1 cellular context compared by ENCODE assay signal in genomic region chr9:136400038-136400834, GRCh38.
TF ChIP-seq lines count a peak whose summit lies in the region.

A gene with protein sequence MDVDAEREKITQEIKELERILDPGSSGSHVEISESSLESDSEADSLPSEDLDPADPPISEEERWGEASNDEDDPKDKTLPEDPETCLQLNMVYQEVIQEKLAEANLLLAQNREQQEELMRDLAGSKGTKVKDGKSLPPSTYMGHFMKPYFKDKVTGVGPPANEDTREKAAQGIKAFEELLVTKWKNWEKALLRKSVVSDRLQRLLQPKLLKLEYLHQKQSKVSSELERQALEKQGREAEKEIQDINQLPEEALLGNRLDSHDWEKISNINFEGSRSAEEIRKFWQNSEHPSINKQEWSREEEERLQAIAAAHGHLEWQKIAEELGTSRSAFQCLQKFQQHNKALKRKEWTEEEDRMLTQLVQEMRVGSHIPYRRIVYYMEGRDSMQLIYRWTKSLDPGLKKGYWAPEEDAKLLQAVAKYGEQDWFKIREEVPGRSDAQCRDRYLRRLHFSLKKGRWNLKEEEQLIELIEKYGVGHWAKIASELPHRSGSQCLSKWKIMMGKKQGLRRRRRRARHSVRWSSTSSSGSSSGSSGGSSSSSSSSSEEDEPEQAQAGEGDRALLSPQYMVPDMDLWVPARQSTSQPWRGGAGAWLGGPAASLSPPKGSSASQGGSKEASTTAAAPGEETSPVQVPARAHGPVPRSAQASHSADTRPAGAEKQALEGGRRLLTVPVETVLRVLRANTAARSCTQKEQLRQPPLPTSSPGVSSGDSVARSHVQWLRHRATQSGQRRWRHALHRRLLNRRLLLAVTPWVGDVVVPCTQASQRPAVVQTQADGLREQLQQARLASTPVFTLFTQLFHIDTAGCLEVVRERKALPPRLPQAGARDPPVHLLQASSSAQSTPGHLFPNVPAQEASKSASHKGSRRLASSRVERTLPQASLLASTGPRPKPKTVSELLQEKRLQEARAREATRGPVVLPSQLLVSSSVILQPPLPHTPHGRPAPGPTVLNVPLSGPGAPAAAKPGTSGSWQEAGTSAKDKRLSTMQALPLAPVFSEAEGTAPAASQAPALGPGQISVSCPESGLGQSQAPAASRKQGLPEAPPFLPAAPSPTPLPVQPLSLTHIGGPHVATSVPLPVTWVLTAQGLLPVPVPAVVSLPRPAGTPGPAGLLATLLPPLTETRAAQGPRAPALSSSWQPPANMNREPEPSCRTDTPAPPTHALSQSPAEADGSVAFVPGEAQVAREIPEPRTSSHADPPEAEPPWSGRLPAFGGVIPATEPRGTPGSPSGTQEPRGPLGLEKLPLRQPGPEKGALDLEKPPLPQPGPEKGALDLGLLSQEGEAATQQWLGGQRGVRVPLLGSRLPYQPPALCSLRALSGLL (N-terminal part only) (minus strand): TSS chr9:136400170. CDS start chr9:136398428, 1,742 bp downstream.

TF ChIP-seq in K562, 482 proteins besides CTCF, POLR2A, EP300 and RAD21 (continued from another document and continues in another):
- TF ChIP-seq GMEB1 (CRISPR knock-in tag; IDR thresholded peaks at IDR 0.05), result peak; percentile 68
- TF ChIP-seq ZNF586 (CRISPR knock-in tag; conservative IDR thresholded peaks at IDR 0.05), result no peak
- TF ChIP-seq, protein P1, sequence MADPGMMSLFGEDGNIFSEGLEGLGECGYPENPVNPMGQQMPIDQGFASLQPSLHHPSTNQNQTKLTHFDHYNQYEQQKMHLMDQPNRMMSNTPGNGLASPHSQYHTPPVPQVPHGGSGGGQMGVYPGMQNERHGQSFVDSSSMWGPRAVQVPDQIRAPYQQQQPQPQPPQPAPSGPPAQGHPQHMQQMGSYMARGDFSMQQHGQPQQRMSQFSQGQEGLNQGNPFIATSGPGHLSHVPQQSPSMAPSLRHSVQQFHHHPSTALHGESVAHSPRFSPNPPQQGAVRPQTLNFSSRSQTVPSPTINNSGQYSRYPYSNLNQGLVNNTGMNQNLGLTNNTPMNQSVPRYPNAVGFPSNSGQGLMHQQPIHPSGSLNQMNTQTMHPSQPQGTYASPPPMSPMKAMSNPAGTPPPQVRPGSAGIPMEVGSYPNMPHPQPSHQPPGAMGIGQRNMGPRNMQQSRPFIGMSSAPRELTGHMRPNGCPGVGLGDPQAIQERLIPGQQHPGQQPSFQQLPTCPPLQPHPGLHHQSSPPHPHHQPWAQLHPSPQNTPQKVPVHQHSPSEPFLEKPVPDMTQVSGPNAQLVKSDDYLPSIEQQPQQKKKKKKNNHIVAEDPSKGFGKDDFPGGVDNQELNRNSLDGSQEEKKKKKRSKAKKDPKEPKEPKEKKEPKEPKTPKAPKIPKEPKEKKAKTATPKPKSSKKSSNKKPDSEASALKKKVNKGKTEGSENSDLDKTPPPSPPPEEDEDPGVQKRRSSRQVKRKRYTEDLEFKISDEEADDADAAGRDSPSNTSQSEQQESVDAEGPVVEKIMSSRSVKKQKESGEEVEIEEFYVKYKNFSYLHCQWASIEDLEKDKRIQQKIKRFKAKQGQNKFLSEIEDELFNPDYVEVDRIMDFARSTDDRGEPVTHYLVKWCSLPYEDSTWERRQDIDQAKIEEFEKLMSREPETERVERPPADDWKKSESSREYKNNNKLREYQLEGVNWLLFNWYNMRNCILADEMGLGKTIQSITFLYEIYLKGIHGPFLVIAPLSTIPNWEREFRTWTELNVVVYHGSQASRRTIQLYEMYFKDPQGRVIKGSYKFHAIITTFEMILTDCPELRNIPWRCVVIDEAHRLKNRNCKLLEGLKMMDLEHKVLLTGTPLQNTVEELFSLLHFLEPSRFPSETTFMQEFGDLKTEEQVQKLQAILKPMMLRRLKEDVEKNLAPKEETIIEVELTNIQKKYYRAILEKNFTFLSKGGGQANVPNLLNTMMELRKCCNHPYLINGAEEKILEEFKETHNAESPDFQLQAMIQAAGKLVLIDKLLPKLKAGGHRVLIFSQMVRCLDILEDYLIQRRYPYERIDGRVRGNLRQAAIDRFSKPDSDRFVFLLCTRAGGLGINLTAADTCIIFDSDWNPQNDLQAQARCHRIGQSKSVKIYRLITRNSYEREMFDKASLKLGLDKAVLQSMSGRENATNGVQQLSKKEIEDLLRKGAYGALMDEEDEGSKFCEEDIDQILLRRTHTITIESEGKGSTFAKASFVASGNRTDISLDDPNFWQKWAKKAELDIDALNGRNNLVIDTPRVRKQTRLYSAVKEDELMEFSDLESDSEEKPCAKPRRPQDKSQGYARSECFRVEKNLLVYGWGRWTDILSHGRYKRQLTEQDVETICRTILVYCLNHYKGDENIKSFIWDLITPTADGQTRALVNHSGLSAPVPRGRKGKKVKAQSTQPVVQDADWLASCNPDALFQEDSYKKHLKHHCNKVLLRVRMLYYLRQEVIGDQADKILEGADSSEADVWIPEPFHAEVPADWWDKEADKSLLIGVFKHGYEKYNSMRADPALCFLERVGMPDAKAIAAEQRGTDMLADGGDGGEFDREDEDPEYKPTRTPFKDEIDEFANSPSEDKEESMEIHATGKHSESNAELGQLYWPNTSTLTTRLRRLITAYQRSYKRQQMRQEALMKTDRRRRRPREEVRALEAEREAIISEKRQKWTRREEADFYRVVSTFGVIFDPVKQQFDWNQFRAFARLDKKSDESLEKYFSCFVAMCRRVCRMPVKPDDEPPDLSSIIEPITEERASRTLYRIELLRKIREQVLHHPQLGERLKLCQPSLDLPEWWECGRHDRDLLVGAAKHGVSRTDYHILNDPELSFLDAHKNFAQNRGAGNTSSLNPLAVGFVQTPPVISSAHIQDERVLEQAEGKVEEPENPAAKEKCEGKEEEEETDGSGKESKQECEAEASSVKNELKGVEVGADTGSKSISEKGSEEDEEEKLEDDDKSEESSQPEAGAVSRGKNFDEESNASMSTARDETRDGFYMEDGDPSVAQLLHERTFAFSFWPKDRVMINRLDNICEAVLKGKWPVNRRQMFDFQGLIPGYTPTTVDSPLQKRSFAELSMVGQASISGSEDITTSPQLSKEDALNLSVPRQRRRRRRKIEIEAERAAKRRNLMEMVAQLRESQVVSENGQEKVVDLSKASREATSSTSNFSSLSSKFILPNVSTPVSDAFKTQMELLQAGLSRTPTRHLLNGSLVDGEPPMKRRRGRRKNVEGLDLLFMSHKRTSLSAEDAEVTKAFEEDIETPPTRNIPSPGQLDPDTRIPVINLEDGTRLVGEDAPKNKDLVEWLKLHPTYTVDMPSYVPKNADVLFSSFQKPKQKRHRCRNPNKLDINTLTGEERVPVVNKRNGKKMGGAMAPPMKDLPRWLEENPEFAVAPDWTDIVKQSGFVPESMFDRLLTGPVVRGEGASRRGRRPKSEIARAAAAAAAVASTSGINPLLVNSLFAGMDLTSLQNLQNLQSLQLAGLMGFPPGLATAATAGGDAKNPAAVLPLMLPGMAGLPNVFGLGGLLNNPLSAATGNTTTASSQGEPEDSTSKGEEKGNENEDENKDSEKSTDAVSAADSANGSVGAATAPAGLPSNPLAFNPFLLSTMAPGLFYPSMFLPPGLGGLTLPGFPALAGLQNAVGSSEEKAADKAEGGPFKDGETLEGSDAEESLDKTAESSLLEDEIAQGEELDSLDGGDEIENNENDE (IDR thresholded peaks at IDR 0.05; ENCODE audit: low read depth, low read length), result no peak
- no peak for TF ChIP-seq FOXK2 (conservative IDR thresholded peaks at IDR 0.05 in 1 of 2, IDR thresholded peaks at IDR 0.05 in 1 of 2; ENCODE audit: low read depth in 2 of 2)
- no peak for TF ChIP-seq FOXK1 (CRISPR knock-in tag; IDR thresholded peaks at IDR 0.05; ENCODE audit: borderline replicate concordance)
- TF ChIP-seq, protein P2, sequence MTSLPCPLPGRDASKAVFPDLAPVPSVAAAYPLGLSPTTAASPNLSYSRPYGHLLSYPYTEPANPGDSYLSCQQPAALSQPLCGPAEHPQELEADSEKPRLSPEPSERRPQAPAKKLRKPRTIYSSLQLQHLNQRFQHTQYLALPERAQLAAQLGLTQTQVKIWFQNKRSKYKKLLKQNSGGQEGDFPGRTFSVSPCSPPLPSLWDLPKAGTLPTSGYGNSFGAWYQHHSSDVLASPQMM (CRISPR knock-in tag; IDR thresholded peaks at IDR 0.05), result no peak
- no peak for TF ChIP-seq PURB (CRISPR knock-in tag; IDR thresholded peaks at IDR 0.05; ENCODE audit: low read depth)
- no peak for TF ChIP-seq SRSF9 (IDR thresholded peaks at IDR 0.05; ENCODE audit: borderline replicate concordance, low read depth, low read length)
- TF ChIP-seq UBTF (IDR thresholded peaks at IDR 0.05; ENCODE audit: borderline replicate concordance in 1 of 2, low read depth in 2 of 2, low read length in 2 of 2), result 0 out of 4 replicates have a peak, but pooled peaks of 1 of the 2 experiments have one; percentile 52
- no peak for TF ChIP-seq BRF1 (IDR thresholded peaks at IDR 0.05; ENCODE audit: borderline replicate concordance, extremely low read depth, insufficient read length)
- TF ChIP-seq RBM39 (optimal IDR thresholded peaks at IDR 0.05; ENCODE audit: low read depth, low read length), result no peak
- TF ChIP-seq ZNF717 (CRISPR knock-in tag; IDR thresholded peaks at IDR 0.05), result no peak
- no peak for TF ChIP-seq SMAD2 (IDR thresholded peaks at IDR 0.05; ENCODE audit: low read depth, low read length)
- TF ChIP-seq CBX5 (IDR thresholded peaks at IDR 0.05; ENCODE audit: borderline replicate concordance, low read depth), result no peak
- TF ChIP-seq FUS (optimal IDR thresholded peaks at IDR 0.05; ENCODE audit: low read depth, low read length), result peak; percentile 57
- peak; percentile 88 for TF ChIP-seq RBM22 (IDR thresholded peaks at IDR 0.05; ENCODE audit: low read depth, low read length, poor library complexity, severe bottlenecking)
- TF ChIP-seq GATAD2B (IDR thresholded peaks at IDR 0.05; ENCODE audit: borderline replicate concordance), result peak; percentile 77; the same call in 1 of the 2 replicates
- no peak for TF ChIP-seq MCM5 (IDR thresholded peaks at IDR 0.05; ENCODE audit: low read depth)
- TF ChIP-seq HDAC8 (tag; IDR thresholded peaks at IDR 0.05), result no peak; the same call in 1 of the 2 replicates
- TF ChIP-seq THRB (CRISPR knock-in tag; conservative IDR thresholded peaks at IDR 0.05), result no peak
- TF ChIP-seq HDAC1 (IDR thresholded peaks at IDR 0.05), result peak in 1 of 2 experiments; percentile 77; a peak in 2 of 4 replicates
- no peak for TF ChIP-seq ZBTB17 (CRISPR knock-in tag; IDR thresholded peaks at IDR 0.05)
- TF ChIP-seq, protein P3, sequence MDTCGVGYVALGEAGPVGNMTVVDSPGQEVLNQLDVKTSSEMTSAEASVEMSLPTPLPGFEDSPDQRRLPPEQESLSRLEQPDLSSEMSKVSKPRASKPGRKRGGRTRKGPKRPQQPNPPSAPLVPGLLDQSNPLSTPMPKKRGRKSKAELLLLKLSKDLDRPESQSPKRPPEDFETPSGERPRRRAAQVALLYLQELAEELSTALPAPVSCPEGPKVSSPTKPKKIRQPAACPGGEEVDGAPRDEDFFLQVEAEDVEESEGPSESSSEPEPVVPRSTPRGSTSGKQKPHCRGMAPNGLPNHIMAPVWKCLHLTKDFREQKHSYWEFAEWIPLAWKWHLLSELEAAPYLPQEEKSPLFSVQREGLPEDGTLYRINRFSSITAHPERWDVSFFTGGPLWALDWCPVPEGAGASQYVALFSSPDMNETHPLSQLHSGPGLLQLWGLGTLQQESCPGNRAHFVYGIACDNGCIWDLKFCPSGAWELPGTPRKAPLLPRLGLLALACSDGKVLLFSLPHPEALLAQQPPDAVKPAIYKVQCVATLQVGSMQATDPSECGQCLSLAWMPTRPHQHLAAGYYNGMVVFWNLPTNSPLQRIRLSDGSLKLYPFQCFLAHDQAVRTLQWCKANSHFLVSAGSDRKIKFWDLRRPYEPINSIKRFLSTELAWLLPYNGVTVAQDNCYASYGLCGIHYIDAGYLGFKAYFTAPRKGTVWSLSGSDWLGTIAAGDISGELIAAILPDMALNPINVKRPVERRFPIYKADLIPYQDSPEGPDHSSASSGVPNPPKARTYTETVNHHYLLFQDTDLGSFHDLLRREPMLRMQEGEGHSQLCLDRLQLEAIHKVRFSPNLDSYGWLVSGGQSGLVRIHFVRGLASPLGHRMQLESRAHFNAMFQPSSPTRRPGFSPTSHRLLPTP (IDR thresholded peaks at IDR 0.05; ENCODE audit: borderline replicate concordance, extremely low read depth, insufficient read length), result no peak
- no peak for TF ChIP-seq ELK3 (CRISPR knock-in tag; IDR thresholded peaks at IDR 0.05)
- TF ChIP-seq EGR1 (conservative IDR thresholded peaks at IDR 0.05), result peak; percentile 55
